ENCODE assay signal across 9 cellular contexts in the genomic region with DNA sequence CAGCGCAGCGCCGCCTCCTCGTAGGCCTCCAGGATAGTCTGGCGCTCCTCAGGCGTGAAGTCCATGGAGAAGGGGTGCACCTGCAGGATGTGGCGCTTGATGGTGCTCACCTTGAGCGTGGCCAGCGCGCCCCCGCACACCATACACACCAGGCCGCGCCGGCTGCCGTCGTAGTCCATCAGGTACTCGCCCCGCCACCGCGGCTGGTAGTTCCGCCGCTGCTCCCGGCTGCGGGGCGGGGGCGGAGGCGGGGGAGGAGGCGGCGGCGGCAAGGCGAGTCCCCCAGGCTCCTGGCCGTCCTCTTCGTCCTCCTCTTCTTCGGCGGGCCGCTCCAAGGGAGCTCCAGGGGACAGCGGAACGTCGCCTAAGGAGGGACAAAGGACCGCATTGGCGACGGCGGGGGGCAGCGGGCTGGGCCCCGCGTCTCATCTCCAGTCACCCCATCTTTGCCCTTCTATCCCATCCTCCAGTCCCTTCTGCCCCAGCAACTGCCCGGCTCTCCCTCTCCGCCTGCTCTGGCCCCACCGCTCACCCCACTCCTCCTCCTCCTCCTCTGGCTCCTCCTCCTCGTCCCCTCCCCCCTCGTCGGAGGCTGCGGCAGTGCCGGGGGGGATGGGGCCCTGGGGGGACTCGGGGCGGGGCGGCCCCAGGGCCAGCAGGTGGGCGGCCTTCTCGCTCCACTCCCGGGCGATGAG. TPM values are rescaled to one million over a fixed set of nuclear protein-coding genes. Genes with fewer than 3 reads are reported as not detected.
DNase-seq lines count a peak whose midpoint lies in the region; ATAC-seq and TF ChIP-seq lines count a peak whose summit lies in the region.
"Had no signal": no experiment of that assay in that cellular context is flagged by ENCODE, and none has a peak within 500 bp of the region (broad histone marks: within the 10 kb centered on the region; RNA-seq: fewer than 3 reads in every experiment).

No MANE protein-coding gene starts in this region.

- H3K9me3 ChIP-seq in iPS-18a (ENCODE audit: control insufficient read depth, low read depth, low read length) (no peaks in the 10 kb centered on the region), psoas muscle (no peaks in the 10 kb centered on the region)

- intact Hi-C loops in psoas muscle (cut with DNase I), result loop anchor here in 1 of 2 donors (10.0 kb wide), 1 partner anchor 391 kb away; no protein-coding TSS in a partner anchor

- H3K4me3 ChIP-seq in GM06990 (replicated peaks; ENCODE audit: low read depth, low read length) (no peak overlapping the region), brain microvascular endothelial cell (ENCODE audit: low read depth, low read length) (peak overlapping the region; percentile 35), iPS-18a (ENCODE audit: low read length) (peak overlapping the region; percentile 77), psoas muscle (peak overlapping the region; percentile 64)

- peak overlapping the region; percentile 84 for H3K9ac ChIP-seq in iPS-18a (ENCODE audit: low read length)

- DNase-seq in GM06990 (ENCODE audit: extremely low read depth, insufficient read length), result peak; percentile 15
- DNase-seq in brain microvascular endothelial cell, result no peak
- DNase-seq in psoas muscle, result peak; percentile 61 to 69
- DNase-seq in amniotic stem cell (lab: John Stamatoyannopoulos, UW), result no peak
- DNase-seq in activated gamma-delta T cell treated with Interleukin-2 at 50 U/mL for 16 hours, result no peak
- no peak for DNase-seq in DMS153 (lab: John Stamatoyannopoulos, UW)
- no peak for DNase-seq in foreskin melanocyte

- H3K27me3 ChIP-seq in GM06990 (replicated peaks; ENCODE audit: control insufficient read depth, insufficient read depth, low read length) (no peaks in the 10 kb centered on the region), brain microvascular endothelial cell (replicated peaks) (no peaks in the 10 kb centered on the region), iPS-18a (ENCODE audit: control insufficient read depth, insufficient read depth, low read length) (no peaks in the 10 kb centered on the region), psoas muscle (ENCODE audit: insufficient read depth in 3 of 3, low read length in 2 of 3) (no peaks in the 10 kb centered on the region)

- H3K36me3 ChIP-seq in GM06990 (ENCODE audit: control insufficient read depth, insufficient read depth, low read length), result peaks cover 1% of the 10 kb centered on the region
- H3K36me3 ChIP-seq in brain microvascular endothelial cell (replicated peaks), result peaks cover 23% of the 10 kb centered on the region
- peaks cover 13% of the 10 kb centered on the region for H3K36me3 ChIP-seq in iPS-18a (ENCODE audit: control insufficient read depth, low read depth, low read length)
- peaks cover 0 to 24% of the 10 kb centered on the region in 2 donors for H3K36me3 ChIP-seq in psoas muscle (ENCODE audit: insufficient read depth in 1 of 2, low read depth in 1 of 2)

- in situ Hi-C loops in brain microvascular endothelial cell (cut with HindIII; ENCODE audit: low pct_ligation_motif_present, low sequenced_read_pairs), result no loop called here

- ATAC-seq in psoas muscle, result peak in 2 of 4 donors; percentile 1 to 3

- no peak overlapping the region for H3K27ac ChIP-seq in brain microvascular endothelial cell
- H3K27ac ChIP-seq in iPS-18a (ENCODE audit: low read length), result peak overlapping the region; percentile 42
- H3K27ac ChIP-seq in psoas muscle, result no peak overlapping the region
- H3K27ac ChIP-seq: epithelial cell of prostate had no signal

- TF ChIP-seq CTCF in GM06990 (IDR thresholded peaks at IDR 0.05; ENCODE audit: insufficient read depth, low read length, poor library complexity, severe bottlenecking) (no peak), brain microvascular endothelial cell (IDR thresholded peaks at IDR 0.05; ENCODE audit: low read depth, low read length, missing control alignments) (no peak), psoas muscle (IDR thresholded peaks at IDR 0.05) (no peak)

- H3K4me1 ChIP-seq in iPS-18a (ENCODE audit: control insufficient read depth, low read depth, low read length), result peaks cover 37% of the 10 kb centered on the region
- peaks cover 5% of the 10 kb centered on the region for H3K4me1 ChIP-seq in psoas muscle

- 76 to 81% (median 79%) methylated on average over 53 to 61 of the region's 61 CpGs for WGBS in psoas muscle, 3 donors

RNA-seq across cellular contexts. Expression of a gene that starts 4.9 kb away (rescaled TPM):
- 10 to 100 TPM in 1 of 4 donors, 1 to 10 TPM in 3; 4.4 to 10.9 (median 7.8) TPM for total RNA-seq in psoas muscle
- 10 to 100 TPM in 1 of 3 donors, 1 to 10 TPM in 2; 2.1 to 14.7 (median 5.0) TPM for polyA plus RNA-seq in psoas muscle

RNA-seq across cellular contexts. Expression of a gene that starts 49.6 kb away (rescaled TPM):
- 1 to 10 TPM; 3.8 to 8.8 (median 6.9) TPM for total RNA-seq in psoas muscle
- 1 to 10 TPM; 2.7 to 4.7 (median 4.6) TPM for polyA plus RNA-seq in psoas muscle

Comparison
In these comparisons a context has a peak if more than half of its experiments do, and no peak if none do; other contexts are left out.
1. DNase-seq: peak in GM06990 (single experiment) and psoas muscle (2 of 2); none in brain microvascular endothelial cell (single experiment), amniotic stem cell (single experiment), activated gamma-delta T cell treated with Interleukin-2 at 50 U/mL for 16 hours (single experiment), DMS153 (single experiment) and foreskin melanocyte (single experiment).